Comparison of ENCODE assay signal across 8 cellular contexts in the genomic region with DNA sequence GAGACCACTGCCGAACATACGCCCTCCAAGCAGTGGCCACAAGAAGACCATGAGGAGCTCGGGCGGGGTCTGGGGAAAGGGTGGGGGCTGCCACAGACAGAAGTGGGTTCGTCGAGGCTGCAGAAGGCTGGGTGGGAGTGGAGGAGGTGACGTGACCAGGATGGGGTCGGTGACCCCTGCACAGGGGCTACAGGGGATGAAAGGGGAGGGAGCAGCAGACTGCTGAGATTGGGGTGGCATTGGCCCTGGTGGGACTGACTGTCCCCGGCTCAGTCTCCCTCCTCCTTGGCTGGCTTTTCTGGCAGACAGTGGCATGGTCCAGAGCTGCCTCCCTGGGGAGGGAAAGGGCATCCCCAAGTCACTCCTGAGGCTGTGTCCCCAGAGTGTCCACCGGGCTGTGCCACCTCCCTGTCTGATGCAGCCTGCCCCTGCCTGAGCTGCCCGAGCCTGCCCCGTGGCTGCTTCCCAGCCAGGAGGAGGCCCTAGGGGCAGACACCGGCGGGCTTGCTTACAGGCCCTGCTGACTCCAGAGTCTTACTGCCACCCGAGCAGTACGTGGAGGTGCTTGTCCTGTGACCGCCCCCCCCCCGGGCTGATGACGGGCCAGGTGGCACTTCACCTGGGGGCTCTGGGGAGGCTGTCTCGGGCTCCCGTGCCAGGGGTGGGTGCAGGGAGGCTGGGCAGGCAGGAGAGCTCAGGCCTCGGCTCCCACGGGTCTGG. TPM values are rescaled to one million over a fixed set of nuclear protein-coding genes. Genes with fewer than 3 reads are reported as not detected.
DNase-seq lines count a peak whose midpoint lies in the region; ATAC-seq and TF ChIP-seq lines count a peak whose summit lies in the region.

No MANE protein-coding gene starts in this region.

- H3K27ac ChIP-seq in esophagus (ENCODE audit: low read depth in 2 of 2, low read length in 1 of 2), result peak overlapping the region; percentile 77 to 88

- H3K27me3 ChIP-seq in esophagus (ENCODE audit: control insufficient read depth in 1 of 2, insufficient read depth in 2 of 2, low read length in 2 of 2), result no peaks in the 10 kb centered on the region

- H3K9me3 Mint-ChIP-seq in osteocyte (ENCODE audit: unreplicated experiment), result no peaks in the 10 kb centered on the region

- peak overlapping the region; percentile 88 for H3K27ac Mint-ChIP-seq in osteocyte (ENCODE audit: unreplicated experiment)

- no peaks in the 10 kb centered on the region for H3K27me3 Mint-ChIP-seq in osteocyte (ENCODE audit: unreplicated experiment)

- peak overlapping the region in 1 of 2 donors; percentile 40 for H3K4me3 ChIP-seq in esophagus (ENCODE audit: low read depth in 1 of 2, low read length in 2 of 2)

- H3K4me1 ChIP-seq in esophagus (ENCODE audit: control insufficient read depth in 2 of 2, insufficient read depth in 2 of 2, low read length in 1 of 2), result peaks cover 32 to 83% of the 10 kb centered on the region in 2 donors

- H3K36me3 Mint-ChIP-seq in osteocyte (ENCODE audit: unreplicated experiment), result peaks cover 2% of the 10 kb centered on the region

- TF ChIP-seq CTCF in osteocyte (IDR thresholded peaks at IDR 0.05), result no peak

- in situ Hi-C loops in Caki2 (cut with HindIII; ENCODE audit: low pct_unique_long_range_greater_than_20kb, low sequenced_read_pairs), result no loop called here

- 47 to 69% methylated on average over 23 of the region's 23 CpGs for WGBS in esophagus, 2 donors

- peak; percentile 41 for DNase-seq in Caki2 (ENCODE audit: low read depth)
- DNase-seq in SW480 (ENCODE audit: low spot score), result peak; percentile 29
- DNase-seq in osteocyte (ENCODE audit: extremely low spot score, unreplicated experiment), result no peak
- DNase-seq in NCI-H2196 (lab: John Stamatoyannopoulos, UW; ENCODE audit: unreplicated experiment), result no peak
- DNase-seq in NCI-H2171 treated with DMSO at 0.1 percent for 48 hours (lab: John Stamatoyannopoulos, UW), result no peak

- no peaks in the 10 kb centered on the region for H3K9me3 ChIP-seq in esophagus (ENCODE audit: control insufficient read depth in 2 of 2, insufficient read depth in 1 of 2, low read depth in 1 of 2, low read length in 1 of 2)

- ATAC-seq in HG03469 (IDR thresholded peaks at IDR 0.05; ENCODE audit: unreplicated experiment), result no peak
- no peak for ATAC-seq in HG03139 (IDR thresholded peaks at IDR 0.05; ENCODE audit: unreplicated experiment)

- H3K36me3 ChIP-seq in esophagus (ENCODE audit: control insufficient read depth in 2 of 2, insufficient read depth in 2 of 2, low read length in 1 of 2), result peaks cover 0 to 12% of the 10 kb centered on the region in 2 donors

- H3K4me1 Mint-ChIP-seq in osteocyte (ENCODE audit: unreplicated experiment), result peaks cover 72% of the 10 kb centered on the region

- peak overlapping the region; percentile 54 for H3K4me3 Mint-ChIP-seq in osteocyte (ENCODE audit: unreplicated experiment)

RNA-seq across cellular contexts. Expression of a gene that starts 7.2 kb away (rescaled TPM):
- total RNA-seq in Caki2 (2014; rRNA removed; shearing (Covaris generic); ENCODE audit: low replicate concordance), result 17.9 and 22.6 TPM in 2 replicates
- polyA plus RNA-seq in esophagus, result 10 to 100 TPM; 14.3 to 45.1 TPM
- 105 and 110 TPM in 2 replicates for total RNA-seq in osteocyte

RNA-seq across cellular contexts. Expression of a gene that starts 43.5 kb away (rescaled TPM):
- total RNA-seq in Caki2 (2014; rRNA removed; shearing (Covaris generic); ENCODE audit: low replicate concordance), result 98.4 and 132 TPM in 2 replicates
- 100 to 1,000 TPM; 102 to 156 TPM for polyA plus RNA-seq in esophagus
- 273 and 274 TPM in 2 replicates for total RNA-seq in osteocyte

RNA-seq across cellular contexts. Expression of a gene that starts 44.0 kb away (rescaled TPM):
- 60.8 and 73.0 TPM in 2 replicates for total RNA-seq in Caki2 (2014; rRNA removed; shearing (Covaris generic); ENCODE audit: low replicate concordance)
- polyA plus RNA-seq in esophagus, result 10 to 100 TPM; 29.3 to 29.7 TPM
- 32.7 and 34.0 TPM in 2 replicates for total RNA-seq in osteocyte

Comparison
In these comparisons a context has a peak if more than half of its experiments do, and no peak if none do; other contexts are left out.
1. DNase-seq: peak in Caki2 (single experiment) and SW480 (single experiment); none in osteocyte (single experiment), NCI-H2196 (single experiment) and NCI-H2171 treated with DMSO at 0.1 percent for 48 hours (single experiment).